Comparison of ENCODE assay signal across 1 cellular context in the genomic region with DNA sequence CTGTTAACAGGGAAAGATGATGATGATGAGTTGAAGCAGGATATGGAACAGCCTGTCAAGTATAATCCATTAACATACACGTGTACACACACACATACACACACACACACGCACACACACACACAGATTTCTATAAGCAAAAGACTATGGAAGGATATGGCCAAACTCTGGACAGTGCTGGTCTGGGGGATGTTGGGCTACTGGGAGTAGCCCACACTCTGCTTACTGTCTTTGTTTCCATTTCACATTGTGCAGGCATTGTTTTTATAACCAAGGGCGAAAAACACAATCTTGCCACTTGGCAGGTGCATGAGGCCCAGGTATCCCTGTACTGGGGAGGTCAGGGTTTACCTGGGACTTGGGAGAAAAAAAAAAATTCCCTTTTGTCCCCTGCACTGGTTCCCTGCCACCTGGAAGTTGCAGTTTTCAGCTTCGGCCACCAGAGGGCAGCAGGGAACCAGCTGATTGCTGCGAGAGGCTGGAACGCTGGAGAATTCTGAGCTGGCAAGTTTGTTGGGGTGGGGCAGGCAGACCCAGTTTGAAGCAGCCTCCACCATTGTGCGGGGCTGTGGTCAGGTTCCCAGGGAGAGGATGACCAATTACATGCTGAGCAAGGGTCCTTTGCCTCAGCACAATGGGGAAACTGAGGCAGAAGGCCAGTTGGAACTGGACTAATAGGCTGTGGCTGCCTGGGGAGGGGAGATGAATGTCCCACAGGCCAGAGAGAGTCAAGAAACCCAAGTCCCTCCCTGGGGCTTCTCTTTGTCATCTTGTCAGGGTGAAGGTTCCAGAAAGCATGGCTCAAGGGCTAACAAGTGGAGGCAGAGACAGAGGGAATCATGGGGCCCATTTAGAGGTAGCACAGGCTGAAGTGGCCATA.
TF ChIP-seq lines count a peak whose summit lies in the region.

No MANE protein-coding gene starts in this region.

TF ChIP-seq in SK-N-SH, 30 proteins besides CTCF, POLR2A, EP300 and RAD21 (continued from another document):
- TF ChIP-seq USF1 (IDR thresholded peaks at IDR 0.05; ENCODE audit: borderline replicate concordance, low read depth) (no peak), CHD2 (IDR thresholded peaks at IDR 0.05; ENCODE audit: low read length, partially characterized antibody) (peak; percentile 39), GABPA (IDR thresholded peaks at IDR 0.05; ENCODE audit: low read depth) (no peak), EZH2phosphoT487 (IDR thresholded peaks at IDR 0.05; ENCODE audit: borderline replicate concordance, low read depth) (no peak), FOXM1 (IDR thresholded peaks at IDR 0.05; ENCODE audit: low read depth) (no peak), SMC3 (IDR thresholded peaks at IDR 0.05; ENCODE audit: low read depth, low read length) (peak; percentile 98), TCF12 (IDR thresholded peaks at IDR 0.05) (no peak)
- TF ChIP-seq, protein P1, sequence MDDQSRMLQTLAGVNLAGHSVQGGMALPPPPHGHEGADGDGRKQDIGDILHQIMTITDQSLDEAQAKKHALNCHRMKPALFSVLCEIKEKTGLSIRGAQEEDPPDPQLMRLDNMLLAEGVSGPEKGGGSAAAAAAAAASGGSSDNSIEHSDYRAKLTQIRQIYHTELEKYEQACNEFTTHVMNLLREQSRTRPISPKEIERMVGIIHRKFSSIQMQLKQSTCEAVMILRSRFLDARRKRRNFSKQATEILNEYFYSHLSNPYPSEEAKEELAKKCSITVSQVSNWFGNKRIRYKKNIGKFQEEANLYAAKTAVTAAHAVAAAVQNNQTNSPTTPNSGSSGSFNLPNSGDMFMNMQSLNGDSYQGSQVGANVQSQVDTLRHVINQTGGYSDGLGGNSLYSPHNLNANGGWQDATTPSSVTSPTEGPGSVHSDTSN (IDR thresholded peaks at IDR 0.05): no peak
